ENCODE assay signal across 32 cellular contexts in genomic region chr10:63142136-63142535, GRCh38.
"Had no signal": no experiment of that assay in that cellular context is flagged by ENCODE, and none has a peak within 500 bp of the region (broad histone marks: within the 10 kb centered on the region; RNA-seq: fewer than 3 reads in every experiment).

No MANE protein-coding gene starts in this region.

- H3K9me3 Mint-ChIP-seq: activated CD4-positive, alpha-beta T cell treated with anti-CD3 and anti-CD28 coated beads, Interleukin-2, amount 10 ng/mL, durations not matched to agents 24 days and 14 days; activated CD8-positive, alpha-beta T cell treated with anti-CD3 and anti-CD28 coated beads for 36 hours; activated naive CD8-positive, alpha-beta T cell treated with anti-CD3 and anti-CD28 coated beads, Interleukin-2, amount 10 ng/mL, durations not matched to agents 7 days and 5 days; activated T-cell treated with anti-CD3 and anti-CD28 coated beads, Interleukin-2, amount 50 U/mL, for 72 hours; activated T-helper 17 cell treated with anti-CD3 and anti-CD28 coated beads, Interleukin-2, amount 50 U/mL, for 72 hours; brain had no signal

- H3K27ac ChIP-seq: adrenal gland, Peyer's patch, WERI-Rb-1 had no signal

- DNase-seq: activated CD4-positive, alpha-beta T cell treated with anti-CD3 and anti-CD28 coated beads, Interleukin-2, amount 10 ng/mL, durations not matched to agents 24 days and 14 days; activated CD4-positive, alpha-beta T cell treated with anti-CD3 and anti-CD28 coated beads, Interleukin-2, amount 50 U/mL, for 4 hours; activated CD8-positive, alpha-beta T cell treated with anti-CD3 and anti-CD28 coated beads for 36 hours; activated effector memory CD4-positive, alpha-beta T cell treated with anti-CD3 and anti-CD28 coated beads, Interleukin-2, amount 50 U/mL, for 16 hours; activated naive CD4-positive, alpha-beta T cell; activated naive CD4-positive, alpha-beta T cell treated with anti-CD3 and anti-CD28 coated beads, Interleukin-2, amount 50 U/mL, for 16 hours; activated naive CD8-positive, alpha-beta T cell treated with anti-CD3 and anti-CD28 coated beads, Interleukin-2, amount 10 ng/mL, durations not matched to agents 7 days and 5 days; activated T-cell treated with anti-CD3 and anti-CD28 coated beads, Interleukin-2, amount 50 U/mL, for 1 hour; activated T-cell treated with anti-CD3 and anti-CD28 coated beads, Interleukin-2, amount 50 U/mL, for 72 hours; adrenal gland; anterior cingulate cortex; caudate nucleus; KG1; NCI-H1092 treated with DMSO at 0.1 percent for 48 hours; NCI-H1417; NCI-H146; NCI-H187; NCI-H2029 treated with DMSO at 0.1 percent for 48 hours; NCI-H2107; NCI-H2171; NCI-H510A; NCI-H526; NCI-H748 treated with DMSO at 0.1 percent for 48 hours; NK-92 treated with Interleukin-12 subunit alpha and Interleukin-12 subunit beta, amount 100 ng/mL, for 24 hours; PC-3; Peyer's patch; RPMI8226; SHP77 treated with DMSO at 0.1 percent for 48 hours; T1000; WERI-Rb-1 had no signal

- H3K36me3 ChIP-seq: adrenal gland, Peyer's patch, WERI-Rb-1 had no signal

- H3K4me3 Mint-ChIP-seq: activated CD4-positive, alpha-beta T cell treated with anti-CD3 and anti-CD28 coated beads, Interleukin-2, amount 10 ng/mL, durations not matched to agents 24 days and 14 days; activated CD8-positive, alpha-beta T cell treated with anti-CD3 and anti-CD28 coated beads for 36 hours; activated naive CD8-positive, alpha-beta T cell treated with anti-CD3 and anti-CD28 coated beads, Interleukin-2, amount 10 ng/mL, durations not matched to agents 7 days and 5 days; activated T-cell treated with anti-CD3 and anti-CD28 coated beads, Interleukin-2, amount 50 U/mL, for 72 hours; activated T-helper 17 cell treated with anti-CD3 and anti-CD28 coated beads, Interleukin-2, amount 50 U/mL, for 72 hours; brain had no signal

- H3K9me3 ChIP-seq: adrenal gland, Peyer's patch had no signal

- H3K4me3 ChIP-seq: adrenal gland, Peyer's patch had no signal

- H3K27me3 Mint-ChIP-seq: activated CD4-positive, alpha-beta T cell treated with anti-CD3 and anti-CD28 coated beads, Interleukin-2, amount 10 ng/mL, durations not matched to agents 24 days and 14 days; activated CD8-positive, alpha-beta T cell treated with anti-CD3 and anti-CD28 coated beads for 36 hours; activated naive CD8-positive, alpha-beta T cell treated with anti-CD3 and anti-CD28 coated beads, Interleukin-2, amount 10 ng/mL, durations not matched to agents 7 days and 5 days; activated T-helper 17 cell treated with anti-CD3 and anti-CD28 coated beads, Interleukin-2, amount 50 U/mL, for 72 hours; brain had no signal

- H3K27ac Mint-ChIP-seq: activated CD4-positive, alpha-beta T cell treated with anti-CD3 and anti-CD28 coated beads, Interleukin-2, amount 10 ng/mL, durations not matched to agents 24 days and 14 days; activated CD8-positive, alpha-beta T cell treated with anti-CD3 and anti-CD28 coated beads for 36 hours; activated naive CD8-positive, alpha-beta T cell treated with anti-CD3 and anti-CD28 coated beads, Interleukin-2, amount 10 ng/mL, durations not matched to agents 7 days and 5 days; activated T-cell treated with anti-CD3 and anti-CD28 coated beads, Interleukin-2, amount 50 U/mL, for 72 hours; activated T-helper 17 cell treated with anti-CD3 and anti-CD28 coated beads, Interleukin-2, amount 50 U/mL, for 72 hours had no signal

- H3K27me3 ChIP-seq: adrenal gland, Peyer's patch had no signal

- ATAC-seq: activated CD8-positive, alpha-beta T cell treated with anti-CD3 and anti-CD28 coated beads for 36 hours; activated T-cell treated with anti-CD3 and anti-CD28 coated beads, Interleukin-2, amount 50 U/mL, for 72 hours; activated T-helper 17 cell treated with anti-CD3 and anti-CD28 coated beads, Interleukin-2, amount 50 U/mL, for 72 hours; PC-3 had no signal
